Comparison of ENCODE assay signal across 19 cellular contexts in genomic region chr9:131616983-131617604, GRCh38.
A peak's percentile ranks its signal among the peaks of the same experiment; 100 is the strongest.
DNase-seq lines count a peak whose midpoint lies in the region; ATAC-seq and TF ChIP-seq lines count a peak whose summit lies in the region.
"Had no signal": no experiment of that assay in that cellular context is flagged by ENCODE, and none has a peak within 500 bp of the region (broad histone marks: within the 10 kb centered on the region; RNA-seq: fewer than 3 reads in every experiment).

No MANE protein-coding gene starts in this region.

- H3K27ac Mint-ChIP-seq in IgD-negative memory B cell = peak overlapping the region; percentile 50 to 86 (median 71)
- peak overlapping the region; percentile 40 for H3K27ac Mint-ChIP-seq in activated T-helper 1 cell treated with anti-CD3 and anti-CD28 coated beads, Interleukin-12 subunit alpha, Interleukin-12 subunit beta, Interleukin-2, Interleukin-4 antibody, amounts not matched to agents 30 ng/mL and 10 ng/mL and 1 ng/mL, durations not matched to agents 14 hours and 24 hours and 36 hours

- H3K9me3 Mint-ChIP-seq in IgD-negative memory B cell = no peaks in the 10 kb centered on the region
- no peaks in the 10 kb centered on the region for H3K9me3 Mint-ChIP-seq in activated T-helper 1 cell treated with anti-CD3 and anti-CD28 coated beads, Interleukin-12 subunit alpha, Interleukin-12 subunit beta, Interleukin-2, Interleukin-4 antibody, amounts not matched to agents 30 ng/mL and 10 ng/mL and 1 ng/mL, durations not matched to agents 14 hours and 24 hours and 36 hours
- H3K9me3 Mint-ChIP-seq: activated naive CD4-positive, alpha-beta T cell treated with anti-CD3 and anti-CD28 coated beads, Interleukin-2, amount 50 U/mL, for 72 hours; GM23338 had no signal

- H3K36me3 Mint-ChIP-seq in IgD-negative memory B cell = peaks cover 5% of the 10 kb centered on the region
- H3K36me3 Mint-ChIP-seq in activated T-helper 1 cell treated with anti-CD3 and anti-CD28 coated beads, Interleukin-12 subunit alpha, Interleukin-12 subunit beta, Interleukin-2, Interleukin-4 antibody, amounts not matched to agents 30 ng/mL and 10 ng/mL and 1 ng/mL, durations not matched to agents 14 hours and 24 hours and 36 hours (ENCODE audit: low read depth) = peaks cover 56% of the 10 kb centered on the region

- ATAC-seq in sciatic nerve (peak; percentile 88), GM18502 (IDR thresholded peaks at IDR 0.05; ENCODE audit: poor library complexity, unreplicated experiment) (no peak), GM18870 (IDR thresholded peaks at IDR 0.05; ENCODE audit: unreplicated experiment) (no peak)
- ATAC-seq: activated CD4-positive, CD25-positive, alpha-beta regulatory T cell treated with anti-CD3 and anti-CD28 coated beads, Interleukin-2, amount 50 U/mL, for 24 hours; activated naive CD4-positive, alpha-beta T cell treated with anti-CD3 and anti-CD28 coated beads, Interleukin-2, amount 50 U/mL, for 72 hours; GM12878; GM23338 had no signal

- POLR2A ChIA-PET in HEK293T (lab: Yijun Ruan, JAX) = no interaction called here

- H3K4me1 Mint-ChIP-seq in IgD-negative memory B cell = peaks cover 15 to 18% (median 16%) of the 10 kb centered on the region in 3 donors
- peaks cover 22% of the 10 kb centered on the region for H3K4me1 Mint-ChIP-seq in activated T-helper 1 cell treated with anti-CD3 and anti-CD28 coated beads, Interleukin-12 subunit alpha, Interleukin-12 subunit beta, Interleukin-2, Interleukin-4 antibody, amounts not matched to agents 30 ng/mL and 10 ng/mL and 1 ng/mL, durations not matched to agents 14 hours and 24 hours and 36 hours (ENCODE audit: low read depth)

- H3K4me3 Mint-ChIP-seq in IgD-negative memory B cell = peak overlapping the region in 1 of 4 donors; percentile 1
- H3K4me3 Mint-ChIP-seq in activated T-helper 1 cell treated with anti-CD3 and anti-CD28 coated beads, Interleukin-12 subunit alpha, Interleukin-12 subunit beta, Interleukin-2, Interleukin-4 antibody, amounts not matched to agents 30 ng/mL and 10 ng/mL and 1 ng/mL, durations not matched to agents 14 hours and 24 hours and 36 hours = no peak overlapping the region
- H3K4me3 Mint-ChIP-seq: GM23338 had no signal

- CTCF ChIA-PET in HEK293T (lab: Yijun Ruan, JAX) = interaction anchor here (0.7 kb wide), 1 partner anchor 24 kb away, joined by 3 read pairs; no protein-coding TSS in a partner anchor

- intact Hi-C loops in activated T-helper 1 cell treated with anti-CD3 and anti-CD28 coated beads, Interleukin-12 subunit alpha, Interleukin-12 subunit beta, Interleukin-2, Interleukin-4 antibody, amounts not matched to agents 30 ng/mL and 10 ng/mL and 1 ng/mL, durations not matched to agents 14 hours and 24 hours and 36 hours (cut with micrococcal nuclease) = no loop called here
- intact Hi-C loops in sciatic nerve (cut with DNase I) = no loop called here

- H3K27me3 Mint-ChIP-seq in IgD-negative memory B cell = no peaks in the 10 kb centered on the region
- H3K27me3 Mint-ChIP-seq in activated T-helper 1 cell treated with anti-CD3 and anti-CD28 coated beads, Interleukin-12 subunit alpha, Interleukin-12 subunit beta, Interleukin-2, Interleukin-4 antibody, amounts not matched to agents 30 ng/mL and 10 ng/mL and 1 ng/mL, durations not matched to agents 14 hours and 24 hours and 36 hours (ENCODE audit: insufficient read depth) = no peaks in the 10 kb centered on the region

- no peak for DNase-seq in activated T-helper 1 cell treated with anti-CD3 and anti-CD28 coated beads, Interleukin-12 subunit alpha, Interleukin-12 subunit beta, Interleukin-2, Interleukin-4 antibody, amounts not matched to agents 30 ng/mL and 10 ng/mL and 1 ng/mL, durations not matched to agents 14 hours and 24 hours and 36 hours (ENCODE audit: low spot score)
- DNase-seq in fibroblast of villous mesenchyme (ENCODE audit: low read depth) (peak; percentile 52), sciatic nerve (ENCODE audit: low spot score) (no peak), HEK293T (ENCODE audit: extremely low spot score) (no peak)
- DNase-seq: DND-41; effector memory CD4-positive, alpha-beta T cell; head of caudate nucleus; lower lobe of right lung; NCI-H1105; NCI-H2029 treated with DMSO at 0.1 percent for 48 hours; NCI-H345; NCI-H82 had no signal

- no peak for TF ChIP-seq CTCF in fibroblast of villous mesenchyme (IDR thresholded peaks at IDR 0.05; ENCODE audit: insufficient read depth, low read depth, low read length)

- H3K4me3 ChIP-seq in fibroblast of villous mesenchyme (ENCODE audit: low read depth, low read length) = no peak overlapping the region
- H3K4me3 ChIP-seq: GM12878, GM23338, lower lobe of right lung had no signal

TF ChIP-seq in HEK293T, 16 proteins besides CTCF, POLR2A, EP300 and RAD21:
- no peak for TF ChIP-seq SUZ12 (IDR thresholded peaks at IDR 0.05)
- TF ChIP-seq NFRKB (IDR thresholded peaks at IDR 0.05) = no peak
- no peak for TF ChIP-seq TARDBP (IDR thresholded peaks at IDR 0.05)
- no peak for TF ChIP-seq ELF4 (IDR thresholded peaks at IDR 0.05)
- no peak for TF ChIP-seq L3MBTL2 (conservative IDR thresholded peaks at IDR 0.05)
- TF ChIP-seq BHLHE40 (IDR thresholded peaks at IDR 0.05; ENCODE audit: borderline replicate concordance) = no peak
- no peak for TF ChIP-seq FOXA1 (IDR thresholded peaks at IDR 0.05)
- TF ChIP-seq SP1 (IDR thresholded peaks at IDR 0.05) = no peak
- TF ChIP-seq ZNF384 (IDR thresholded peaks at IDR 0.05) = no peak
- no peak for TF ChIP-seq HDGF (IDR thresholded peaks at IDR 0.05; ENCODE audit: borderline replicate concordance)
- no peak for TF ChIP-seq FOXK2 (IDR thresholded peaks at IDR 0.05)
- no peak for TF ChIP-seq ARNT (IDR thresholded peaks at IDR 0.05)
- no peak for TF ChIP-seq FOXM1 (IDR thresholded peaks at IDR 0.05; ENCODE audit: borderline replicate concordance)
- TF ChIP-seq LEF1 (IDR thresholded peaks at IDR 0.05; ENCODE audit: borderline replicate concordance) = no peak
- no peak for TF ChIP-seq CTBP1 (IDR thresholded peaks at IDR 0.05; ENCODE audit: borderline replicate concordance)
- no peak for TF ChIP-seq PKNOX1 (IDR thresholded peaks at IDR 0.05)
TF ChIP-seq in HEK293T: peak in this region for 0.
